2 cellular contexts compared by ENCODE assay signal in the genomic region with DNA sequence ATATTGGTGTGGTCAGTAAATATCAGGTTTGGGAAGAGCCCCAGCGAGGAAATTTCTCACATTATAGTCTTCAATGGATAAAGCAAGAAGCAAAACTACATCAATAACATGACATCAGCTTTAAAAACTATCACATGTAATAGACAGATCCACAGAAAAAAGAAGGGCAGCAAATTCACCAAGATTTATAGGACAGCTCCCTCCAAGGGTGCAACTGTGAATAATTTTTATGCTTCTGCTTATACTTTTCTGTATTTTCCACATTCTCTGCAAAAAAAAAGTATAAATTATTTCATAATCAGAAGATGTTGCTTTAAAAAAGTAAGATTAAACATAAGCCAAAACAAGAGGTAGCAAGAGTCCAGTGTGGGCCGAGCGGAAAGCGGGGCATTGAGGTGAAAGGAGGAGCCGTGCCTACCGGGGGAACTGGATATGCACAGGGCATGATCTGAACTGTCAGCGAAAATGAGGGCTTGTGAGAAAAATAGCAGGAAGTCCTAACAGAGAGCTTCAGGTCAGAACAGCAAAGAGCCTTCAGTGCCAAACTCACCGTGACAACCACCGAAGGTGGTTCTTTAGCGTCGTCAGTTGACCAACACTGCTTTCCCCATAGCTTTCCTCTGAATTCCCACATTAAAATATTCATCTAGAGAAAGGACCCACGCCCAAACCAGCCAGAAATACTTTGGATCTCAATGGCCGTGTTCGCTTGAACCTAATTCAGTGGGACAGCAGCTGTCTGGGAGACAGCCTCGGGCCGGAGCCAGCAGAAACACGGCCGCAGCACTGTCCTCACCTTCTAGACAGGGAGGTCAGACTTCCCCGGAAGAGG.
TF ChIP-seq lines count a peak whose summit lies in the region.

No MANE protein-coding gene starts in this region.

TF ChIP-seq in SK-N-SH, 30 proteins besides CTCF, POLR2A, EP300 and RAD21:
- no peak for TF ChIP-seq RFX5 (IDR thresholded peaks at IDR 0.05; ENCODE audit: low read length)
- no peak for TF ChIP-seq NRF1 (IDR thresholded peaks at IDR 0.05; ENCODE audit: low read depth, low read length)
- TF ChIP-seq, protein P1, sequence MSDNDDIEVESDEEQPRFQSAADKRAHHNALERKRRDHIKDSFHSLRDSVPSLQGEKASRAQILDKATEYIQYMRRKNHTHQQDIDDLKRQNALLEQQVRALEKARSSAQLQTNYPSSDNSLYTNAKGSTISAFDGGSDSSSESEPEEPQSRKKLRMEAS (IDR thresholded peaks at IDR 0.05; ENCODE audit: low read depth), result no peak
- no peak for TF ChIP-seq MEF2A (IDR thresholded peaks at IDR 0.05; ENCODE audit: borderline replicate concordance, low read depth)
- no peak for TF ChIP-seq SIN3A (IDR thresholded peaks at IDR 0.05; ENCODE audit: borderline replicate concordance, low read depth, low read length)
- TF ChIP-seq SMC3 (IDR thresholded peaks at IDR 0.05; ENCODE audit: low read depth, low read length), result no peak
- TF ChIP-seq, protein P2, sequence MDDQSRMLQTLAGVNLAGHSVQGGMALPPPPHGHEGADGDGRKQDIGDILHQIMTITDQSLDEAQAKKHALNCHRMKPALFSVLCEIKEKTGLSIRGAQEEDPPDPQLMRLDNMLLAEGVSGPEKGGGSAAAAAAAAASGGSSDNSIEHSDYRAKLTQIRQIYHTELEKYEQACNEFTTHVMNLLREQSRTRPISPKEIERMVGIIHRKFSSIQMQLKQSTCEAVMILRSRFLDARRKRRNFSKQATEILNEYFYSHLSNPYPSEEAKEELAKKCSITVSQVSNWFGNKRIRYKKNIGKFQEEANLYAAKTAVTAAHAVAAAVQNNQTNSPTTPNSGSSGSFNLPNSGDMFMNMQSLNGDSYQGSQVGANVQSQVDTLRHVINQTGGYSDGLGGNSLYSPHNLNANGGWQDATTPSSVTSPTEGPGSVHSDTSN (IDR thresholded peaks at IDR 0.05), result no peak
- TF ChIP-seq TEAD4 (IDR thresholded peaks at IDR 0.05; ENCODE audit: borderline replicate concordance, insufficient read depth), result no peak
- TF ChIP-seq GABPA (IDR thresholded peaks at IDR 0.05; ENCODE audit: low read depth), result no peak
- TF ChIP-seq GATA2 (CRISPR knock-in tag; IDR thresholded peaks at IDR 0.05), result no peak
- TF ChIP-seq, protein P3, sequence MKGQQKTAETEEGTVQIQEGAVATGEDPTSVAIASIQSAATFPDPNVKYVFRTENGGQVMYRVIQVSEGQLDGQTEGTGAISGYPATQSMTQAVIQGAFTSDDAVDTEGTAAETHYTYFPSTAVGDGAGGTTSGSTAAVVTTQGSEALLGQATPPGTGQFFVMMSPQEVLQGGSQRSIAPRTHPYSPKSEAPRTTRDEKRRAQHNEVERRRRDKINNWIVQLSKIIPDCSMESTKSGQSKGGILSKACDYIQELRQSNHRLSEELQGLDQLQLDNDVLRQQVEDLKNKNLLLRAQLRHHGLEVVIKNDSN (IDR thresholded peaks at IDR 0.05; ENCODE audit: borderline replicate concordance, low read depth), result no peak
- TF ChIP-seq FOXM1 (IDR thresholded peaks at IDR 0.05; ENCODE audit: low read depth), result no peak
- TF ChIP-seq RCOR1 (IDR thresholded peaks at IDR 0.05; ENCODE audit: low read length), result no peak

TF ChIP-seq in SK-N-SH treated with all-trans-retinoic acid at 6 μM for 48 hours, 23 proteins besides CTCF, POLR2A, EP300 and RAD21:
- TF ChIP-seq ZNF8 (CRISPR knock-in tag; IDR thresholded peaks at IDR 0.05) (no peak), RARB (CRISPR knock-in tag; IDR thresholded peaks at IDR 0.05) (no peak)
- TF ChIP-seq, protein P4, sequence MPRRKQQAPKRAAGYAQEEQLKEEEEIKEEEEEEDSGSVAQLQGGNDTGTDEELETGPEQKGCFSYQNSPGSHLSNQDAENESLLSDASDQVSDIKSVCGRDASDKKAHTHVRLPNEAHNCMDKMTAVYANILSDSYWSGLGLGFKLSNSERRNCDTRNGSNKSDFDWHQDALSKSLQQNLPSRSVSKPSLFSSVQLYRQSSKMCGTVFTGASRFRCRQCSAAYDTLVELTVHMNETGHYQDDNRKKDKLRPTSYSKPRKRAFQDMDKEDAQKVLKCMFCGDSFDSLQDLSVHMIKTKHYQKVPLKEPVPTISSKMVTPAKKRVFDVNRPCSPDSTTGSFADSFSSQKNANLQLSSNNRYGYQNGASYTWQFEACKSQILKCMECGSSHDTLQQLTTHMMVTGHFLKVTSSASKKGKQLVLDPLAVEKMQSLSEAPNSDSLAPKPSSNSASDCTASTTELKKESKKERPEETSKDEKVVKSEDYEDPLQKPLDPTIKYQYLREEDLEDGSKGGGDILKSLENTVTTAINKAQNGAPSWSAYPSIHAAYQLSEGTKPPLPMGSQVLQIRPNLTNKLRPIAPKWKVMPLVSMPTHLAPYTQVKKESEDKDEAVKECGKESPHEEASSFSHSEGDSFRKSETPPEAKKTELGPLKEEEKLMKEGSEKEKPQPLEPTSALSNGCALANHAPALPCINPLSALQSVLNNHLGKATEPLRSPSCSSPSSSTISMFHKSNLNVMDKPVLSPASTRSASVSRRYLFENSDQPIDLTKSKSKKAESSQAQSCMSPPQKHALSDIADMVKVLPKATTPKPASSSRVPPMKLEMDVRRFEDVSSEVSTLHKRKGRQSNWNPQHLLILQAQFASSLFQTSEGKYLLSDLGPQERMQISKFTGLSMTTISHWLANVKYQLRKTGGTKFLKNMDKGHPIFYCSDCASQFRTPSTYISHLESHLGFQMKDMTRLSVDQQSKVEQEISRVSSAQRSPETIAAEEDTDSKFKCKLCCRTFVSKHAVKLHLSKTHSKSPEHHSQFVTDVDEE (CRISPR knock-in tag; IDR thresholded peaks at IDR 0.05), result no peak
